In genomic region chr1:19463204-19463803, GRCh38 we compare ENCODE assay signal across 8 cellular contexts. TPM values are rescaled to one million over a fixed set of nuclear protein-coding genes. Genes with fewer than 3 reads are reported as not detected.
DNase-seq lines count a peak whose midpoint lies in the region; ATAC-seq and TF ChIP-seq lines count a peak whose summit lies in the region.

No MANE protein-coding gene starts in this region.

- DNase-seq in GM13976 (ENCODE audit: low spot score) (peak; percentile 55), left lung (no peak), pons (ENCODE audit: low spot score) (no peak), UCSD-AML1 (lab: John Stamatoyannopoulos, UW; ENCODE audit: unreplicated experiment) (no peak), iPS-NIHi11 (ENCODE audit: low spot score) (no peak), NCI-H1436 (lab: John Stamatoyannopoulos, UW) (no peak)
- peak; percentile 92 for DNase-seq in activated CD4-positive, alpha-beta T cell treated with anti-CD3 and anti-CD28 coated beads, Interleukin-2, amount 10 ng/mL, durations not matched to agents 24 days and 14 days

- H3K9me3 ChIP-seq in left lung: no peaks in the 10 kb centered on the region

- peak overlapping the region; percentile 82 for H3K27ac Mint-ChIP-seq in activated CD4-positive, alpha-beta T cell treated with anti-CD3 and anti-CD28 coated beads, Interleukin-2, amount 10 ng/mL, durations not matched to agents 24 days and 14 days

- in situ Hi-C loops in GM13976 (cut with MboI; ENCODE audit: low sequenced_read_pairs, unreplicated experiment): no loop called here

- H3K27me3 ChIP-seq in left lung: no peaks in the 10 kb centered on the region

- no peak for TF ChIP-seq CTCF in GM13976 (IDR thresholded peaks at IDR 0.05; ENCODE audit: borderline replicate concordance, control extremely low read depth, extremely low read depth, insufficient read depth, missing control alignments)
- TF ChIP-seq CTCF in left lung (IDR thresholded peaks at IDR 0.05): no peak

- peaks cover 26% of the 10 kb centered on the region for H3K36me3 Mint-ChIP-seq in activated CD4-positive, alpha-beta T cell treated with anti-CD3 and anti-CD28 coated beads, Interleukin-2, amount 10 ng/mL, durations not matched to agents 24 days and 14 days (ENCODE audit: low read depth)

- peaks cover 0 to 7% of the 10 kb centered on the region in 2 donors for H3K36me3 ChIP-seq in left lung

- H3K27ac ChIP-seq in left lung: peak overlapping the region in 1 of 2 donors; percentile 59

- intact Hi-C loops in activated CD4-positive, alpha-beta T cell treated with anti-CD3 and anti-CD28 coated beads, Interleukin-2, amount 10 ng/mL, durations not matched to agents 24 days and 14 days (cut with micrococcal nuclease): no loop called here
- intact Hi-C loops in left lung (cut with DNase I): no loop called here

- peak; percentile 42 for ATAC-seq in HG02623 (IDR thresholded peaks at IDR 0.05; ENCODE audit: unreplicated experiment)
- ATAC-seq in left lung: peak; percentile 38

- H3K4me1 Mint-ChIP-seq in activated CD4-positive, alpha-beta T cell treated with anti-CD3 and anti-CD28 coated beads, Interleukin-2, amount 10 ng/mL, durations not matched to agents 24 days and 14 days: peaks cover 79% of the 10 kb centered on the region

- no peaks in the 10 kb centered on the region for H3K27me3 Mint-ChIP-seq in activated CD4-positive, alpha-beta T cell treated with anti-CD3 and anti-CD28 coated beads, Interleukin-2, amount 10 ng/mL, durations not matched to agents 24 days and 14 days

- H3K4me3 Mint-ChIP-seq in activated CD4-positive, alpha-beta T cell treated with anti-CD3 and anti-CD28 coated beads, Interleukin-2, amount 10 ng/mL, durations not matched to agents 24 days and 14 days: peak overlapping the region; percentile 68

- H3K4me1 ChIP-seq in left lung: peaks cover 20 to 94% of the 10 kb centered on the region in 2 donors

- no peaks in the 10 kb centered on the region for H3K9me3 Mint-ChIP-seq in activated CD4-positive, alpha-beta T cell treated with anti-CD3 and anti-CD28 coated beads, Interleukin-2, amount 10 ng/mL, durations not matched to agents 24 days and 14 days

- no peak overlapping the region for H3K4me3 ChIP-seq in left lung

RNA-seq across cellular contexts. Expression of gene CAPZB, which starts 22.0 kb away (rescaled TPM):
- 291 and 297 TPM in 2 replicates for total RNA-seq in activated CD4-positive, alpha-beta T cell treated with anti-CD3 and anti-CD28 coated beads, Interleukin-2, amount 10 ng/mL, durations not matched to agents 24 days and 14 days
- total RNA-seq in left lung: 100 to 1,000 TPM; 293 to 327 TPM

Comparison
In these comparisons a context has a peak if more than half of its experiments do, and no peak if none do; other contexts are left out.
1. DNase-seq: peak in GM13976 (single experiment) and activated CD4-positive, alpha-beta T cell treated with anti-CD3 and anti-CD28 coated beads, Interleukin-2, amount 10 ng/mL, durations not matched to agents 24 days and 14 days (single experiment); none in left lung (0 of 2), pons (single experiment), UCSD-AML1 (single experiment), iPS-NIHi11 (single experiment) and NCI-H1436 (single experiment).